ENCODE assay signal across 9 cellular contexts in genomic region chr11:103898065-103898464, GRCh38.
DNase-seq lines count a peak whose midpoint lies in the region; ATAC-seq and TF ChIP-seq lines count a peak whose summit lies in the region.
"Had no signal": no experiment of that assay in that cellular context is flagged by ENCODE, and none has a peak within 500 bp of the region (broad histone marks: within the 10 kb centered on the region; RNA-seq: fewer than 3 reads in every experiment).

No MANE protein-coding gene starts in this region.

- peak; percentile 56 for ATAC-seq in GM19452 (IDR thresholded peaks at IDR 0.05; ENCODE audit: unreplicated experiment)
- ATAC-seq in HG02885 (IDR thresholded peaks at IDR 0.05; ENCODE audit: poor library complexity, unreplicated experiment) = peak; percentile 67
- no peak for ATAC-seq in gastroesophageal sphincter

- no peaks in the 10 kb centered on the region for H3K9me2 ChIP-seq in Karpas-422 (replicated peaks; ENCODE audit: insufficient read depth, low read length)

- peaks cover 0 to 3% (median 0%) of the 10 kb centered on the region in 5 donors for H3K9me3 Mint-ChIP-seq in CD8-positive, alpha-beta memory T cell

- H3K79me2 ChIP-seq in Karpas-422 (ENCODE audit: low read length) = no peaks in the 10 kb centered on the region

- POLR2A ChIA-PET in CD8-positive, alpha-beta memory T cell (lab: Charles Lee) = no interaction called here

- H3K4me2 ChIP-seq in Karpas-422 (ENCODE audit: low read depth, low read length, poor library complexity, severe bottlenecking) = peak overlapping the region; percentile 55

- H3K9me3 ChIP-seq in Karpas-422 (ENCODE audit: low read length) (no peaks in the 10 kb centered on the region), gastroesophageal sphincter (no peaks in the 10 kb centered on the region)
- H3K9me3 ChIP-seq in CD8-positive, alpha-beta memory T cell (ENCODE audit: low read length) = no peaks in the 10 kb centered on the region

- H3K27me3 ChIP-seq in Karpas-422 (ENCODE audit: low read length) (no peaks in the 10 kb centered on the region), gastroesophageal sphincter (no peaks in the 10 kb centered on the region)
- no peaks in the 10 kb centered on the region for H3K27me3 ChIP-seq in CD8-positive, alpha-beta memory T cell (ENCODE audit: insufficient read depth, low read length, poor library complexity, severe bottlenecking)

- H3K27ac ChIP-seq in Karpas-422 (ENCODE audit: low read length) (peak overlapping the region; percentile 94), gastroesophageal sphincter (no peak overlapping the region)
- H3K27ac ChIP-seq in CD8-positive, alpha-beta memory T cell (ENCODE audit: low read depth, low read length) = no peak overlapping the region

- H3K9ac ChIP-seq in Karpas-422 (ENCODE audit: low read length) = peak overlapping the region; percentile 55

- H3K4me3 ChIP-seq in GM12865 (ENCODE audit: low read depth, low read length) (peak overlapping the region; percentile 14; the same call in 1 of the 2 replicates), Karpas-422 (ENCODE audit: low read length) (peak overlapping the region; percentile 14), gastroesophageal sphincter (no peak overlapping the region)
- H3K4me3 ChIP-seq in CD8-positive, alpha-beta memory T cell (ENCODE audit: low read length) = no peak overlapping the region

- H3K4me1 ChIP-seq in Karpas-422 (ENCODE audit: low read length) (peaks cover 86% of the 10 kb centered on the region), gastroesophageal sphincter (no peaks in the 10 kb centered on the region)
- H3K4me1 ChIP-seq in CD8-positive, alpha-beta memory T cell (ENCODE audit: insufficient read depth, low read length) = no peaks in the 10 kb centered on the region

- H3K36me3 ChIP-seq in Karpas-422 (ENCODE audit: insufficient read depth, low read length) (peaks cover 43% of the 10 kb centered on the region), gastroesophageal sphincter (no peaks in the 10 kb centered on the region)
- no peaks in the 10 kb centered on the region for H3K36me3 ChIP-seq in CD8-positive, alpha-beta memory T cell (ENCODE audit: insufficient read depth, low read length)

- no peaks in the 10 kb centered on the region for H3K27me3 Mint-ChIP-seq in CD8-positive, alpha-beta memory T cell

- no peaks in the 10 kb centered on the region for H4K20me1 ChIP-seq in Karpas-422 (ENCODE audit: insufficient read depth, low read depth, low read length)

- CTCF ChIA-PET in CD8-positive, alpha-beta memory T cell (lab: Charles Lee) = no interaction called here

- H3K4me1 Mint-ChIP-seq in CD8-positive, alpha-beta memory T cell = no peaks in the 10 kb centered on the region

- DNase-seq in GM12865 (ENCODE audit: low read depth) (peak; percentile 74), Karpas-422 (peak; percentile 87)
- DNase-seq in stimulated activated naive CD4-positive, alpha-beta T cell treated with Interleukin-2 at 50 U/mL for 16 hours (lab: John Stamatoyannopoulos, UW) = no peak
- no peak for DNase-seq in CD8-positive, alpha-beta memory T cell
- DNase-seq in activated CD8-positive, alpha-beta memory T cell treated with anti-CD3 and anti-CD28 coated beads, Interleukin-2, amount 50 U/mL, for 4 hours = no peak
- DNase-seq: NCI-H446 had no signal

- H3K27ac Mint-ChIP-seq in CD8-positive, alpha-beta memory T cell = no peak overlapping the region

- TF ChIP-seq CTCF in GM12865 (IDR thresholded peaks at IDR 0.05; ENCODE audit: insufficient read depth, low read depth, low read length, missing control alignments) (no peak), gastroesophageal sphincter (IDR thresholded peaks at IDR 0.05) (no peak)

- H2AFZ ChIP-seq in Karpas-422 (ENCODE audit: low read length) = no peak overlapping the region

- 11 to 31% methylated on average over 1 of the region's 1 CpG for WGBS in gastroesophageal sphincter (ENCODE audit: low coverage in 1 of 2), 2 donors

- TF ChIP-seq EP300 in gastroesophageal sphincter (IDR thresholded peaks at IDR 0.05) = no peak

- H3K4me3 Mint-ChIP-seq in CD8-positive, alpha-beta memory T cell = no peak overlapping the region

- peaks cover 0 to 2% (median 0%) of the 10 kb centered on the region in 3 donors for H3K36me3 Mint-ChIP-seq in CD8-positive, alpha-beta memory T cell

- no peak for TF ChIP-seq POLR2A in gastroesophageal sphincter (IDR thresholded peaks at IDR 0.05)

Comparison
In these comparisons a context has a peak if more than half of its experiments do, and no peak if none do; other contexts are left out.
1. DNase-seq: peak in GM12865 (single experiment) and Karpas-422 (single experiment); none in stimulated activated naive CD4-positive, alpha-beta T cell treated with Interleukin-2 at 50 U/mL for 16 hours (single experiment), CD8-positive, alpha-beta memory T cell (0 of 5) and activated CD8-positive, alpha-beta memory T cell treated with anti-CD3 and anti-CD28 coated beads, Interleukin-2, amount 50 U/mL, for 4 hours (single experiment).
2. H3K4me3 ChIP-seq: peak in GM12865 (single experiment) and Karpas-422 (single experiment); none in CD8-positive, alpha-beta memory T cell (single experiment) and gastroesophageal sphincter (0 of 2).